8 cellular contexts compared by ENCODE assay signal in the genomic region with DNA sequence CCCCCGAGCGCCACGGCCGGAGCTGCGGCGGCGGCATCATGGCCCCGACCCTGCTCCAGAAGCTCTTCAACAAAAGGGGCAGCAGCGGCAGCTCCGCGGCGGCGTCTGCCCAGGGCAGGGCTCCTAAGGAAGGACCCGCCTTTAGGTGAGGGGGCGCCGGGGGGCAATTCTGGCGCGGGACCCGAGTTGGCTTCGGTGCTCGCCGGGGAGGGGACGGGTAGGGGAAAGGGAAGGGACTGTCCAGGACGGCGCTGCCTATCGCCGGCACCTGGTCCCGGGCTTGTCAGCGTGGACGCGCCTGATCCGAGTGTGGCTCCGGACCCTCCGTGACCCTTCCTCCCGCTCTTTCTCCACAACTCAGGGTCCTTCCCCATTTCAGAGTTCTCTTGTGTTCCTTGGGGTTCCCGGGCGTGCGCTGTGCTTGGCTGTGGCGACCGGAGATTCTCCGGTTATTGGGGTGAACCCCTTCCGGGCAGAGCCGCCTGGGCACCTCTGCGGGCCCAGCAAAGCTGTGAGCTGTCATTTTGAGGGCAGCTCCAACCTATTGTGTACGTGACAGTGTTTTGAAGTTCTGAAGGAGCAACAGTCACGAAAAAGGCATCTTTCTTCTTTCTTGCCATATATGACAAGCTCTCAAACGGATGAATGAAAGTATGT. TPM values are rescaled to one million over a fixed set of nuclear protein-coding genes. Genes with fewer than 3 reads are reported as not detected.
DNase-seq lines count a peak whose midpoint lies in the region; ATAC-seq and TF ChIP-seq lines count a peak whose summit lies in the region.

No MANE protein-coding gene starts in this region.

- peak overlapping the region; percentile 99 for H3K4me3 Mint-ChIP-seq in Calu3 (ENCODE audit: low read depth, unreplicated experiment)
- H3K4me3 Mint-ChIP-seq in activated CD4-positive, alpha-beta memory T cell treated with anti-CD3 and anti-CD28 coated beads, Interleukin-2, amount 10 ng/mL, durations not matched to agents 7 days and 5 days = peak overlapping the region; percentile 99

- H2BK15ac ChIP-seq in mesenchymal stem cell (ENCODE audit: low read depth, poor library complexity, severe bottlenecking) = peak overlapping the region; percentile 4

- intact Hi-C loops in Calu3 (cut with micrococcal nuclease; ENCODE audit: unreplicated experiment) = no loop called here

- no peaks in the 10 kb centered on the region for H3K9me3 Mint-ChIP-seq in Calu3 (ENCODE audit: low read depth, unreplicated experiment)
- H3K9me3 Mint-ChIP-seq in activated CD4-positive, alpha-beta memory T cell treated with anti-CD3 and anti-CD28 coated beads, Interleukin-2, amount 10 ng/mL, durations not matched to agents 7 days and 5 days = no peaks in the 10 kb centered on the region

- peak overlapping the region; percentile 52 for H4K91ac ChIP-seq in mesenchymal stem cell (ENCODE audit: low read length)

- no peaks in the 10 kb centered on the region for H3K79me2 ChIP-seq in Karpas-422 (ENCODE audit: low read length)

- H3K4me3 ChIP-seq in Karpas-422 (ENCODE audit: low read length) = peak overlapping the region; percentile 11; the same call in 1 of the 2 replicates
- peak overlapping the region; percentile 86 to 95 for H3K4me3 ChIP-seq in mesenchymal stem cell (ENCODE audit: insufficient read depth in 1 of 2, low read depth in 1 of 2, low read length in 2 of 2)

- peak overlapping the region; percentile 91 to 94 for H3K18ac ChIP-seq in mesenchymal stem cell (ENCODE audit: low read depth in 1 of 2, low read length in 2 of 2)

- peak overlapping the region; percentile 75 for H2BK120ac ChIP-seq in mesenchymal stem cell (ENCODE audit: low read depth, low read length)

- H4K8ac ChIP-seq in mesenchymal stem cell (ENCODE audit: low read length) = peak overlapping the region; percentile 57

- DNase-seq in Calu3 = peak; percentile 18
- no peak for DNase-seq in Karpas-422
- DNase-seq in activated CD4-positive, alpha-beta memory T cell treated with anti-CD3 and anti-CD28 coated beads, Interleukin-2, amount 10 ng/mL, durations not matched to agents 7 days and 5 days = peak; percentile 66
- DNase-seq in effector CD4-positive, alpha-beta T cell = peak; percentile 22
- peak; percentile 45 for DNase-seq in mesenchymal stem cell
- DNase-seq in stimulated activated CD8-positive, alpha-beta memory T cell treated with anti-CD3 and anti-CD28 coated beads, Interleukin-7, amount 100 ng/mL, for 1 hour (ENCODE audit: low read depth in 2 of 2) = peak; percentile 1 to 16
- DNase-seq in DMS153 (lab: John Stamatoyannopoulos, UW) = no peak

- WGBS in mesenchymal stem cell = under 1% methylated on average over 43 of the region's 47 CpGs

- no peaks in the 10 kb centered on the region for H4K20me1 ChIP-seq in Karpas-422 (ENCODE audit: insufficient read depth, low read depth, low read length)

- no peak overlapping the region for H2AK5ac ChIP-seq in mesenchymal stem cell (ENCODE audit: low read length, severe bottlenecking)

- H3K4me1 ChIP-seq in Karpas-422 (ENCODE audit: low read length) (0 out of 2 replicates have a peak, but pooled peaks cover 2% of the 10 kb centered on the region), mesenchymal stem cell (ENCODE audit: control insufficient read depth, insufficient read depth, low read depth, low read length) (no peaks in the 10 kb centered on the region)

- H3K79me1 ChIP-seq in mesenchymal stem cell (replicated peaks; ENCODE audit: low read length, poor library complexity, severe bottlenecking) = peaks cover 9% of the 10 kb centered on the region

- H3K36me3 ChIP-seq in Karpas-422 (ENCODE audit: insufficient read depth, low read length) = no peaks in the 10 kb centered on the region
- no peaks in the 10 kb centered on the region for H3K36me3 ChIP-seq in mesenchymal stem cell (ENCODE audit: control insufficient read depth in 1 of 2, insufficient read depth in 2 of 2, low read depth in 1 of 2, low read length in 2 of 2)

- peak overlapping the region; percentile 24 to 79 for H3K4ac ChIP-seq in mesenchymal stem cell (ENCODE audit: low read depth in 1 of 2, low read length in 2 of 2)

- TF ChIP-seq CTCF in Calu3 (IDR thresholded peaks at IDR 0.05; ENCODE audit: unreplicated experiment) = no peak

- POLR2A ChIA-PET in activated CD4-positive, alpha-beta memory T cell treated with anti-CD3 and anti-CD28 coated beads, Interleukin-2, amount 10 ng/mL, durations not matched to agents 7 days and 5 days (lab: Charles Lee) = interaction anchor here (0.7 to 2.5 kb wide), 10 partner anchors 9 to 335 kb away, joined by 3 to 18 read pairs (median 5); a partner anchor contains a TSS

- CTCF ChIA-PET in Calu3 (lab: Charles Lee) = interaction anchor here (0.8 kb wide), 1 partner anchor 69 kb away, joined by 3 read pairs; no protein-coding TSS in a partner anchor
- CTCF ChIA-PET in activated CD4-positive, alpha-beta memory T cell treated with anti-CD3 and anti-CD28 coated beads, Interleukin-2, amount 10 ng/mL, durations not matched to agents 7 days and 5 days (lab: Charles Lee) = interaction anchor here (0.6 to 2.7 kb wide), 5 partner anchors 9 to 83 kb away, joined by 3 to 10 read pairs (median 3); no protein-coding TSS in a partner anchor

- H2AFZ ChIP-seq in Karpas-422 (ENCODE audit: low read length) (no peak overlapping the region), mesenchymal stem cell (ENCODE audit: low read depth, low read length) (peak overlapping the region; percentile 86)

- peak overlapping the region; percentile 22 for H3K4me2 ChIP-seq in Karpas-422 (ENCODE audit: low read depth, low read length, poor library complexity, severe bottlenecking)
- peak overlapping the region; percentile 76 for H3K4me2 ChIP-seq in mesenchymal stem cell (ENCODE audit: low read length, poor library complexity, severe bottlenecking)

- BruUV-seq in Calu3 (replicated peaks; lab: Mats Ljungman, UMichigan) = no TSS peak

- peak overlapping the region in 1 of 2 experiments; percentile 59 for H3K23ac ChIP-seq in mesenchymal stem cell (ENCODE audit: low read length in 2 of 2)

- no peaks in the 10 kb centered on the region for H3K27me3 ChIP-seq in Karpas-422 (ENCODE audit: low read length)
- H3K27me3 ChIP-seq in mesenchymal stem cell (ENCODE audit: control insufficient read depth in 1 of 2, insufficient read depth in 1 of 2, low read length in 2 of 2) = no peaks in the 10 kb centered on the region

- H3K9ac ChIP-seq in Karpas-422 (ENCODE audit: low read length) = no peak overlapping the region
- H3K9ac ChIP-seq in mesenchymal stem cell (ENCODE audit: low read length) = peak overlapping the region; percentile 93

- H3K4me1 Mint-ChIP-seq in Calu3 (ENCODE audit: low read depth, unreplicated experiment) = peaks cover 25% of the 10 kb centered on the region
- H3K4me1 Mint-ChIP-seq in activated CD4-positive, alpha-beta memory T cell treated with anti-CD3 and anti-CD28 coated beads, Interleukin-2, amount 10 ng/mL, durations not matched to agents 7 days and 5 days = peaks cover 43% of the 10 kb centered on the region

- H3K14ac ChIP-seq in mesenchymal stem cell (ENCODE audit: low read length in 2 of 2) = peak overlapping the region in 1 of 2 experiments; percentile 90

- H2BK12ac ChIP-seq in mesenchymal stem cell (ENCODE audit: low read length in 2 of 2) = peak overlapping the region in 1 of 2 experiments; percentile 89

- peaks cover 33% of the 10 kb centered on the region for H3K36me3 Mint-ChIP-seq in Calu3 (ENCODE audit: insufficient read depth, unreplicated experiment)
- peaks cover 12% of the 10 kb centered on the region for H3K36me3 Mint-ChIP-seq in activated CD4-positive, alpha-beta memory T cell treated with anti-CD3 and anti-CD28 coated beads, Interleukin-2, amount 10 ng/mL, durations not matched to agents 7 days and 5 days (ENCODE audit: low read depth)

- peak; percentile 35 for ATAC-seq in GM21786 (IDR thresholded peaks at IDR 0.05; ENCODE audit: unreplicated experiment)

- H3K9me3 ChIP-seq in Karpas-422 (ENCODE audit: low read length) (no peaks in the 10 kb centered on the region), mesenchymal stem cell (ENCODE audit: control insufficient read depth, low read length) (no peaks in the 10 kb centered on the region)

- H3K27ac ChIP-seq in Karpas-422 (ENCODE audit: low read length) (no peak overlapping the region), mesenchymal stem cell (ENCODE audit: low read length, poor library complexity, severe bottlenecking) (no peak overlapping the region)

- no peaks in the 10 kb centered on the region for H3K9me2 ChIP-seq in Karpas-422 (replicated peaks; ENCODE audit: insufficient read depth, low read length)

- H3K27ac Mint-ChIP-seq in Calu3 (ENCODE audit: unreplicated experiment) = peak overlapping the region; percentile 88
- H3K27ac Mint-ChIP-seq in activated CD4-positive, alpha-beta memory T cell treated with anti-CD3 and anti-CD28 coated beads, Interleukin-2, amount 10 ng/mL, durations not matched to agents 7 days and 5 days = peak overlapping the region; percentile 90

- H2BK5ac ChIP-seq in mesenchymal stem cell (ENCODE audit: low read depth, low read length, poor library complexity, severe bottlenecking) = no peak overlapping the region

- no peaks in the 10 kb centered on the region for H3K27me3 Mint-ChIP-seq in Calu3 (ENCODE audit: unreplicated experiment)
- no peaks in the 10 kb centered on the region for H3K27me3 Mint-ChIP-seq in activated CD4-positive, alpha-beta memory T cell treated with anti-CD3 and anti-CD28 coated beads, Interleukin-2, amount 10 ng/mL, durations not matched to agents 7 days and 5 days

RNA-seq across cellular contexts. Expression of a gene that starts 0.5 kb away (rescaled TPM):
- total RNA-seq in Calu3 (2022) = 35.3 and 38.7 TPM in 2 replicates
- total RNA-seq in Karpas-422 (2014; rRNA removed; shearing (Covaris generic); ENCODE audit: low replicate concordance) = 0.04 and 0.56 TPM in 2 replicates
- 10 to 100 TPM; 16.9 to 17.3 TPM for total RNA-seq in activated CD4-positive, alpha-beta memory T cell treated with anti-CD3 and anti-CD28 coated beads, Interleukin-2, amount 10 ng/mL, durations not matched to agents 7 days and 5 days
- 16.4 TPM for polyA plus RNA-seq in mesenchymal stem cell (2013, experiment 1 of 2)
- 18.0 TPM for polyA plus RNA-seq in mesenchymal stem cell (2013, experiment 2 of 2)

RNA-seq across cellular contexts. Expression of a gene that starts 46.1 kb away (rescaled TPM):
- 32.4 and 34.4 TPM in 2 replicates for total RNA-seq in Calu3 (2022)
- total RNA-seq in Karpas-422 (2014; rRNA removed; shearing (Covaris generic); ENCODE audit: low replicate concordance) = 56.8 and 57.3 TPM in 2 replicates
- 10 to 100 TPM; 46.2 to 47.5 TPM for total RNA-seq in activated CD4-positive, alpha-beta memory T cell treated with anti-CD3 and anti-CD28 coated beads, Interleukin-2, amount 10 ng/mL, durations not matched to agents 7 days and 5 days
- polyA plus RNA-seq in mesenchymal stem cell (2013, experiment 1 of 2) = 34.9 TPM
- 32.4 TPM for polyA plus RNA-seq in mesenchymal stem cell (2013, experiment 2 of 2)

Comparison
In these comparisons a context has a peak if more than half of its experiments do, and no peak if none do; other contexts are left out.
1. DNase-seq: peak in Calu3 (single experiment), activated CD4-positive, alpha-beta memory T cell treated with anti-CD3 and anti-CD28 coated beads, Interleukin-2, amount 10 ng/mL, durations not matched to agents 7 days and 5 days (single experiment), effector CD4-positive, alpha-beta T cell (single experiment), mesenchymal stem cell (single experiment) and stimulated activated CD8-positive, alpha-beta memory T cell treated with anti-CD3 and anti-CD28 coated beads, Interleukin-7, amount 100 ng/mL, for 1 hour (2 of 2); none in Karpas-422 (single experiment) and DMS153 (single experiment).
2. RNA of a gene that starts 0.5 kb away (total RNA-seq): 35.3 to 38.7 TPM in Calu3 and 16.9 to 17.3 TPM in activated CD4-positive, alpha-beta memory T cell treated with anti-CD3 and anti-CD28 coated beads, Interleukin-2, amount 10 ng/mL, durations not matched to agents 7 days and 5 days; 0.04 to 0.56 TPM in Karpas-422; every median in the first group is over 10 times any median in the second.